2 cellular contexts compared by ENCODE assay signal in genomic region chr4:33283818-33284217, GRCh38.
TF ChIP-seq lines count a peak whose summit lies in the region.

No MANE protein-coding gene starts in this region.

TF ChIP-seq in HepG2, 621 proteins besides CTCF, POLR2A, EP300 and RAD21 (continued from another document):
- TF ChIP-seq HMGXB4 (CRISPR knock-in tag; IDR thresholded peaks at IDR 0.05; ENCODE audit: borderline replicate concordance in 1 of 2, low read depth in 1 of 2) (no peak), MAFK (conservative IDR thresholded peaks at IDR 0.05 in 1 of 2, IDR thresholded peaks at IDR 0.05 in 1 of 2; ENCODE audit: low read length in 2 of 2) (peak; percentile 51 to 84)

TF ChIP-seq in K562, 482 proteins besides CTCF, POLR2A, EP300 and RAD21 (continued from another document):
- TF ChIP-seq PREB (CRISPR knock-in tag; IDR thresholded peaks at IDR 0.05) (no peak), ZNF316 (IDR thresholded peaks at IDR 0.05) (peak; percentile 55)
TF ChIP-seq in K562: peak in this region for 3.
